ENCODE assay signal across 24 cellular contexts in genomic region chr13:96444676-96445075, GRCh38.
"Had no signal": no experiment of that assay in that cellular context is flagged by ENCODE, and none has a peak within 500 bp of the region (broad histone marks: within the 10 kb centered on the region; RNA-seq: fewer than 3 reads in every experiment).

No MANE protein-coding gene starts in this region.

- ATAC-seq: effector memory CD8-positive, alpha-beta T cell; esophagus mucosa; foreskin keratinocyte; gastrocnemius medialis; gastroesophageal sphincter; heart left ventricle; heart right ventricle had no signal

- H3K4me1 ChIP-seq: colonic mucosa, esophagus muscularis mucosa, esophagus squamous epithelium, foreskin keratinocyte, gastrocnemius medialis, gastroesophageal sphincter, heart left ventricle, heart right ventricle had no signal

- H3K27me3 ChIP-seq: colonic mucosa, dorsolateral prefrontal cortex, esophagus muscularis mucosa, esophagus squamous epithelium, foreskin keratinocyte, gastrocnemius medialis, gastroesophageal sphincter, heart left ventricle, heart right ventricle had no signal

- H3K9me3 ChIP-seq: colonic mucosa, esophagus muscularis mucosa, esophagus squamous epithelium, gastrocnemius medialis, gastroesophageal sphincter, heart left ventricle had no signal

- H3K4me3 ChIP-seq: colonic mucosa, coronary artery, dorsolateral prefrontal cortex, esophagus muscularis mucosa, esophagus squamous epithelium, gastrocnemius medialis, gastroesophageal sphincter, heart left ventricle, heart right ventricle had no signal

- H3K27ac ChIP-seq: colonic mucosa, coronary artery, dorsolateral prefrontal cortex, epithelial cell of prostate, esophagus muscularis mucosa, esophagus squamous epithelium, foreskin keratinocyte, gastrocnemius medialis, gastroesophageal sphincter, heart left ventricle, heart right ventricle had no signal

- DNase-seq: colonic mucosa; cortex of kidney; dermis blood vessel endothelial cell; dorsolateral prefrontal cortex; effector CD4-positive, alpha-beta T cell; effector CD8-positive, alpha-beta T cell; effector memory CD4-positive, alpha-beta T cell; effector memory CD8-positive, alpha-beta T cell; endodermal cell; erythroblast; esophagus squamous epithelium; foreskin fibroblast; foreskin keratinocyte; foreskin melanocyte; gastrocnemius medialis; glutamatergic neuron; head of caudate nucleus; heart left ventricle; heart right ventricle had no signal

- H3K36me3 ChIP-seq: colonic mucosa, esophagus muscularis mucosa, esophagus squamous epithelium, gastrocnemius medialis, gastroesophageal sphincter, heart left ventricle, heart right ventricle had no signal
